8 cellular contexts compared by ENCODE assay signal in the genomic region with DNA sequence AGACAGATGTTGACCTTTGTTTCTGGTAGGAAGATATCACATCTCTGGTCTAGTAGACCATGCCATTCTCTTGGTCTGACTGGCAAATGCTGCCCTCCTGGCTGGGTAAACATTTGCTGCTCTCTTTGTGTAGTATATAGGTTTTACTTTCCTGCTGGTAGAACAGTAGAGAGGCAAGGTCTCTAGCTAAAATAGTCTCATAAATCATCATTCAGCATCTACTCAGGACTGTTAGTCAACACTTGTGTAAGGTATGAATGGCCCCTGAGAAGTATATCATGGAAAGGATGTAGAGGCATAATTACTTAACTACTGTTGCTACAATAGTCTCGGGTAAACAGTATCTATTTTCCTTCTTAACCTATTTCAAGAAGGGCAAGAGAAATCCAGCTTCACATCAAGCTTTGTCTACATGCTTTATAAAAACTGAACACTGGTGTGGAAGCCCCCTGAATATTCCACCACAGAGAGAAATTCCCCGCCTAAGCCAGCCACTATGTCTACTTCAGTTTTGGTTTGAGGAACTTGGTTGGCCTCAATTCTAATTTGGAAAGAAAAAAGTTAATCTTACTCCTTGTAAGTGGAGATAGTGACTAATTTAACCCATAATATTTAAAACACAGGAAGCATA. TPM values are rescaled to one million over a fixed set of nuclear protein-coding genes. Genes with fewer than 3 reads are reported as not detected.
DNase-seq lines count a peak whose midpoint lies in the region; ATAC-seq, FAIRE-seq and TF ChIP-seq lines count a peak whose summit lies in the region.

No MANE protein-coding gene starts in this region.

- H3K27me3 Mint-ChIP-seq in naive thymus-derived CD4-positive, alpha-beta T cell = no peaks in the 10 kb centered on the region
- peaks cover 11% of the 10 kb centered on the region for H3K27me3 Mint-ChIP-seq in chondrocyte (ENCODE audit: low read depth)

- peak; percentile 64 for ATAC-seq in GM18868 (IDR thresholded peaks at IDR 0.05; ENCODE audit: unreplicated experiment)
- ATAC-seq in HG02678 (IDR thresholded peaks at IDR 0.05; ENCODE audit: unreplicated experiment) = peak; percentile 61
- no peak for ATAC-seq in naive thymus-derived CD4-positive, alpha-beta T cell
- ATAC-seq in aorta (ENCODE audit: low FRiP score) = no peak

- intact Hi-C loops in naive thymus-derived CD4-positive, alpha-beta T cell (cut with micrococcal nuclease) = no loop called here
- intact Hi-C loops in aorta (cut with DNase I) = no loop called here

- peaks cover 0 to 3% (median 0%) of the 10 kb centered on the region in 5 donors for H3K36me3 Mint-ChIP-seq in naive thymus-derived CD4-positive, alpha-beta T cell
- H3K36me3 Mint-ChIP-seq in chondrocyte (ENCODE audit: low read depth) = no peaks in the 10 kb centered on the region

- no peaks in the 10 kb centered on the region for H3K4me1 ChIP-seq in naive thymus-derived CD4-positive, alpha-beta T cell (ENCODE audit: control insufficient read depth in 2 of 2, insufficient read depth in 2 of 2, low read length in 2 of 2)
- no peaks in the 10 kb centered on the region for H3K4me1 ChIP-seq in aorta (ENCODE audit: control insufficient read depth in 1 of 2, insufficient read depth in 2 of 2, low read length in 2 of 2)

- no peaks in the 10 kb centered on the region for H3K9me3 ChIP-seq in naive thymus-derived CD4-positive, alpha-beta T cell (ENCODE audit: control insufficient read depth in 2 of 3, low read length in 3 of 3)
- H3K9me3 ChIP-seq in MG63 (no peaks in the 10 kb centered on the region), aorta (ENCODE audit: control insufficient read depth, low read length) (no peaks in the 10 kb centered on the region)

- WGBS in aorta, 2 donors = 71 to 79% methylated on average over 2 of the region's 2 CpGs

- FAIRE-seq in bronchial epithelial cell (lab: Jason Lieb, UNC) = no peak

- H3K4me3 ChIP-seq in bronchial epithelial cell (ENCODE audit: low read depth, low read length) (no peak overlapping the region), MG63 (no peak overlapping the region), aorta (ENCODE audit: low read length in 2 of 2) (no peak overlapping the region)
- no peak overlapping the region for H3K4me3 ChIP-seq in naive thymus-derived CD4-positive, alpha-beta T cell (ENCODE audit: low read length)

- TF ChIP-seq CTCF in bronchial epithelial cell (IDR thresholded peaks at IDR 0.05; ENCODE audit: insufficient read depth, low read length, severe bottlenecking) = no peak
- no peak for TF ChIP-seq CTCF in chondrocyte (IDR thresholded peaks at IDR 0.05)

- no peak overlapping the region for H3K27ac ChIP-seq in naive thymus-derived CD4-positive, alpha-beta T cell (ENCODE audit: low read depth, low read length)
- H3K27ac ChIP-seq in aorta (ENCODE audit: low read depth in 1 of 2, low read length in 2 of 2) = no peak overlapping the region

- peak overlapping the region in 1 of 9 donors; percentile 49 for H3K27ac Mint-ChIP-seq in naive thymus-derived CD4-positive, alpha-beta T cell
- no peak overlapping the region for H3K27ac Mint-ChIP-seq in chondrocyte (ENCODE audit: unreplicated experiment)

- POLR2A ChIA-PET in naive thymus-derived CD4-positive, alpha-beta T cell (lab: Charles Lee) = interaction anchor here (0.7 kb wide), 1 partner anchor 8 kb away, joined by 4 read pairs; no protein-coding TSS in a partner anchor

- H3K36me3 ChIP-seq in bronchial epithelial cell (ENCODE audit: control insufficient read depth, insufficient read depth, low read length) = no peaks in the 10 kb centered on the region
- H3K36me3 ChIP-seq in naive thymus-derived CD4-positive, alpha-beta T cell (ENCODE audit: control insufficient read depth in 2 of 3, insufficient read depth in 3 of 3, low read length in 3 of 3) = no peaks in the 10 kb centered on the region
- no peaks in the 10 kb centered on the region for H3K36me3 ChIP-seq in MG63
- no peaks in the 10 kb centered on the region for H3K36me3 ChIP-seq in aorta (ENCODE audit: control insufficient read depth in 1 of 2, insufficient read depth in 2 of 2, low read length in 1 of 2)

- peak overlapping the region in 1 of 10 donors; percentile 5 for H3K4me3 Mint-ChIP-seq in naive thymus-derived CD4-positive, alpha-beta T cell
- no peak overlapping the region for H3K4me3 Mint-ChIP-seq in chondrocyte (ENCODE audit: unreplicated experiment)

- peaks cover 0 to 6% (median 0%) of the 10 kb centered on the region in 11 donors for H3K9me3 Mint-ChIP-seq in naive thymus-derived CD4-positive, alpha-beta T cell
- H3K9me3 Mint-ChIP-seq in chondrocyte (ENCODE audit: low read depth) = peaks cover 4% of the 10 kb centered on the region

- H3K27me3 ChIP-seq in bronchial epithelial cell (ENCODE audit: control insufficient read depth, insufficient read depth, low read length) = no peaks in the 10 kb centered on the region
- no peaks in the 10 kb centered on the region for H3K27me3 ChIP-seq in naive thymus-derived CD4-positive, alpha-beta T cell (ENCODE audit: control insufficient read depth in 2 of 2, insufficient read depth in 2 of 2, low read length in 2 of 2)
- no peaks in the 10 kb centered on the region for H3K27me3 ChIP-seq in MG63
- no peaks in the 10 kb centered on the region for H3K27me3 ChIP-seq in aorta (ENCODE audit: control insufficient read depth in 1 of 2, insufficient read depth in 2 of 2, low read length in 1 of 2)

- H3K4me1 Mint-ChIP-seq in naive thymus-derived CD4-positive, alpha-beta T cell = peaks cover 10 to 24% (median 17%) of the 10 kb centered on the region in 7 donors
- H3K4me1 Mint-ChIP-seq in chondrocyte (ENCODE audit: low read depth) = no peaks in the 10 kb centered on the region

- DNase-seq in NCI-H187 (lab: John Stamatoyannopoulos, UW) (peak; percentile 47 to 81), bronchial epithelial cell (ENCODE audit: low read depth) (peak; percentile 39), chondrocyte (ENCODE audit: low spot score) (no peak), MG63 (no peak), aorta (no peak)
- DNase-seq in naive thymus-derived CD4-positive, alpha-beta T cell = no peak

- CTCF ChIA-PET in naive thymus-derived CD4-positive, alpha-beta T cell (lab: Charles Lee) = no interaction called here

RNA-seq across cellular contexts. Expression of a gene that starts 18.4 kb away (rescaled TPM):
- total RNA-seq in bronchial epithelial cell = 37.4 and 50.2 TPM in 2 replicates
- total RNA-seq in naive thymus-derived CD4-positive, alpha-beta T cell = 100 to 1,000 TPM; 135 to 216 (median 176) TPM
- polyA plus RNA-seq in naive thymus-derived CD4-positive, alpha-beta T cell = 10 to 100 TPM; 38.8 to 57.3 TPM
- total RNA-seq in chondrocyte = 59.5 to 86.7 TPM (median 60.2 TPM) in 3 replicates
- total RNA-seq in MG63 (2014; rRNA removed; shearing (Covaris generic); ENCODE audit: low replicate concordance) = 3.8 and 20.5 TPM in 2 replicates
- 100 to 1,000 TPM; 149 to 166 TPM for total RNA-seq in aorta
- polyA plus RNA-seq in aorta = 10 to 100 TPM in 1 of 2 donors, 1 to 10 TPM in 1; 8.1 to 43.2 TPM

Comparison
In these comparisons a context has a peak if more than half of its experiments do, and no peak if none do; other contexts are left out.
1. ATAC-seq: peak in GM18868 (single experiment) and HG02678 (single experiment); none in naive thymus-derived CD4-positive, alpha-beta T cell (single experiment) and aorta (single experiment).
2. DNase-seq: peak in NCI-H187 (2 of 2) and bronchial epithelial cell (single experiment); none in naive thymus-derived CD4-positive, alpha-beta T cell (0 of 9), chondrocyte (single experiment), MG63 (single experiment) and aorta (0 of 2).